25 cellular contexts compared by ENCODE assay signal in the genomic region with DNA sequence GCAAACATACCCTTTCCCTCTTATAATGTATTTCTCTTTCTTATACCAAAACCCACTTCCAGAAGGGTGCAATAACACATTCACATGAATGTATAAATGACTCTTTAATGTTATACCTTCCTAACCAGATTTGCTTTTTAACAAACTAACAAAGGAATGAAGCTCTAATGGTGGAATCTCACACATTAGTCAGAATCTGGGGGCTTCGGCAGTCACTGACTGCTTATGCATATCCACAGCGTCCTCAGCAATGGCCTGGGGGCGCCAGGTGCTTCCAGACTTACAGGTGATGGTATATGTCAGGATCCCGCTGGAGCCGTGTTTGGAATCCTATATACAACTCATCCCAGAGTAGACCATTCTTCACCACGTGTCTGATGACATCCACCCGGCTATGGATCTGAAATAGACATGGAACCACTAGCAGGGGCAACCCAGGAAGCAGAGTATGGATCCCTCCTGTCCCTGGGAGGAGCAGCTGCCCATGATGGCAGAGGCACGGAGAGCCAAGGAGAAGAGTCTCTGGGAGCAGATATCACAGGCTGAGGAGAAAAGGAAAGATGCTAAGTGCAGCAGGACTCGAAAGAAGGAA.
A peak's percentile ranks its signal among the peaks of the same experiment; 100 is the strongest.
DNase-seq lines count a peak whose midpoint lies in the region; ATAC-seq, FAIRE-seq and TF ChIP-seq lines count a peak whose summit lies in the region.
"Had no signal": no experiment of that assay in that cellular context is flagged by ENCODE, and none has a peak within 500 bp of the region (broad histone marks: within the 10 kb centered on the region; RNA-seq: fewer than 3 reads in every experiment).

No MANE protein-coding gene starts in this region.

- H3K36me3 ChIP-seq in heart left ventricle (peaks cover 0 to 80% (median 36%) of the 10 kb centered on the region in 9 donors), esophagus muscularis mucosa (peaks cover 0 to 61% (median 9%) of the 10 kb centered on the region in 4 donors), skeletal muscle tissue (ENCODE audit: control insufficient read depth in 3 of 3, insufficient read depth in 3 of 3, low read length in 3 of 3) (peaks cover 0 to 12% (median 0%) of the 10 kb centered on the region in 3 donors), transverse colon (peaks cover 0 to 5% (median 0%) of the 10 kb centered on the region in 4 donors)
- H3K36me3 ChIP-seq: brain microvascular endothelial cell, WERI-Rb-1 had no signal

- no peak overlapping the region for H3K9ac ChIP-seq in skeletal muscle tissue (ENCODE audit: low read depth in 1 of 3, low read length in 3 of 3)

- TF ChIP-seq POLR2A in heart left ventricle (IDR thresholded peaks at IDR 0.05) (no peak), GM12892 (IDR thresholded peaks at IDR 0.05; ENCODE audit: low read depth, low read length) (no peak), esophagus muscularis mucosa (IDR thresholded peaks at IDR 0.05; ENCODE audit: low read depth) (no peak), transverse colon (IDR thresholded peaks at IDR 0.05) (no peak)

- TF ChIP-seq CTCF in heart left ventricle (IDR thresholded peaks at IDR 0.05), result no peak
- TF ChIP-seq CTCF in esophagus muscularis mucosa (IDR thresholded peaks at IDR 0.05), result no peak
- TF ChIP-seq CTCF in transverse colon (IDR thresholded peaks at IDR 0.05), result no peak

- H3K4me3 ChIP-seq in heart left ventricle, result no peak overlapping the region
- no peak overlapping the region for H3K4me3 ChIP-seq in esophagus muscularis mucosa
- H3K4me3 ChIP-seq in skeletal muscle tissue (ENCODE audit: low read length in 3 of 3), result no peak overlapping the region
- no peak overlapping the region for H3K4me3 ChIP-seq in transverse colon
- H3K4me3 ChIP-seq: skin epidermis had no signal

- no peak for DNase-seq in heart left ventricle
- DNase-seq in cardiac septum (ENCODE audit: low spot score), result no peak
- DNase-seq in GM12892 (ENCODE audit: insufficient read length), result no peak
- peak; percentile 87 for DNase-seq in esophagus muscularis mucosa (ENCODE audit: extremely low spot score)
- DNase-seq in retina, result no peak
- no peak for DNase-seq in transverse colon
- DNase-seq: ACHN; activated CD8-positive, alpha-beta memory T cell treated with anti-CD3 and anti-CD28 coated beads, Interleukin-2, amount 50 U/mL, for 48 hours; brain microvascular endothelial cell; effector CD4-positive, alpha-beta T cell; foreskin melanocyte; hippocampal formation; mammary epithelial cell; NCI-H1092 treated with DMSO at 0.1 percent for 48 hours; NCI-H1930; NCI-H748 treated with DMSO at 0.1 percent for 48 hours; stimulated activated CD4-positive, alpha-beta T cell treated with anti-CD3 and anti-CD28 coated beads, Interleukin-2, amount 100 ng/mL, for 24 hours; T-helper 9 cell had no signal

- WGBS in heart left ventricle, 4 donors, result 77 to 89% (median 79%) methylated on average over 9 of the region's 9 CpGs
- 79% methylated on average over 9 of the region's 9 CpGs for WGBS in esophagus muscularis mucosa
- WGBS in transverse colon (ENCODE audit: low coverage in 1 of 2), 2 donors, result 87 to 100% methylated on average over 1 to 9 of the region's 9 CpGs

- H3K4me1 ChIP-seq in heart left ventricle, result peaks cover 0 to 57% (median 16%) of the 10 kb centered on the region in 12 donors
- H3K4me1 ChIP-seq in esophagus muscularis mucosa, result peaks cover 0 to 16% (median 7%) of the 10 kb centered on the region in 4 donors
- H3K4me1 ChIP-seq in skeletal muscle tissue (ENCODE audit: control insufficient read depth in 3 of 3, insufficient read depth in 3 of 3, low read length in 3 of 3), result peaks cover 0 to 4% (median 0%) of the 10 kb centered on the region in 3 donors
- H3K4me1 ChIP-seq in transverse colon, result peaks cover 0 to 4% (median 0%) of the 10 kb centered on the region in 4 donors

- TF ChIP-seq EP300 in esophagus muscularis mucosa (IDR thresholded peaks at IDR 0.05) (no peak), transverse colon (IDR thresholded peaks at IDR 0.05; ENCODE audit: low read depth) (no peak)

- peak; percentile 33 for FAIRE-seq in GM12892 (lab: Jason Lieb, UNC)
- FAIRE-seq: HepG2 had no signal

- intact Hi-C loops in heart left ventricle (cut with DNase I), result loop anchor here in 5 of 10 donors (5.0 to 10.0 kb wide), 5 partner anchors 36 to 96 kb away; no protein-coding TSS in a partner anchor
- intact Hi-C loops in cardiac septum (cut with DNase I), result loop anchor here (5.0 kb wide), 2 partner anchors 51 to 91 kb away; no protein-coding TSS in a partner anchor
- intact Hi-C loops in esophagus muscularis mucosa (cut with DNase I), result no loop called here
- intact Hi-C loops in transverse colon (cut with DNase I; ENCODE audit: low total_unique reads), result no loop called here

- in situ Hi-C loops in transverse colon (cut with MboI; ENCODE audit: low pct_ligation_motif_present in 1 of 4, low pct_unique_long_range_greater_than_20kb in 1 of 4, low sequenced_read_pairs in 3 of 4), result no loop called here

- ATAC-seq in heart left ventricle (no peak), HG03045 (IDR thresholded peaks at IDR 0.05; ENCODE audit: unreplicated experiment) (no peak)
- ATAC-seq: HCT116, HepG2 had no signal

- H3K27ac ChIP-seq in heart left ventricle, result peak overlapping the region in 11 of 12 donors; percentile 35 to 79 (median 66)
- peak overlapping the region; percentile 14 to 45 (median 32) for H3K27ac ChIP-seq in esophagus muscularis mucosa (replicated peaks in 1 of 4)
- H3K27ac ChIP-seq in skeletal muscle tissue (ENCODE audit: low read depth, low read length), result peak overlapping the region; percentile 43
- H3K27ac ChIP-seq in transverse colon, result no peak overlapping the region
- H3K27ac ChIP-seq: brain microvascular endothelial cell, C4-2B, WERI-Rb-1 had no signal

- no peaks in the 10 kb centered on the region for H3K27me3 ChIP-seq in heart left ventricle
- H3K27me3 ChIP-seq in esophagus muscularis mucosa, result no peaks in the 10 kb centered on the region
- H3K27me3 ChIP-seq in skeletal muscle tissue (ENCODE audit: control insufficient read depth in 3 of 3, insufficient read depth in 3 of 3, low read length in 3 of 3), result no peaks in the 10 kb centered on the region
- no peaks in the 10 kb centered on the region for H3K27me3 ChIP-seq in transverse colon
- H3K27me3 ChIP-seq: brain microvascular endothelial cell had no signal

- H3K9me3 ChIP-seq in heart left ventricle, result no peaks in the 10 kb centered on the region
- H3K9me3 ChIP-seq in esophagus muscularis mucosa, result no peaks in the 10 kb centered on the region
- no peaks in the 10 kb centered on the region for H3K9me3 ChIP-seq in skeletal muscle tissue (ENCODE audit: control insufficient read depth in 3 of 3, low read length in 3 of 3)
- H3K9me3 ChIP-seq in transverse colon, result no peaks in the 10 kb centered on the region

Comparison
In these comparisons a context has a peak if more than half of its experiments do, and no peak if none do; other contexts are left out.
1. H3K27ac ChIP-seq: peak in heart left ventricle (11 of 12), esophagus muscularis mucosa (4 of 4) and skeletal muscle tissue (single experiment); none in transverse colon (0 of 4).